In the genomic region with DNA sequence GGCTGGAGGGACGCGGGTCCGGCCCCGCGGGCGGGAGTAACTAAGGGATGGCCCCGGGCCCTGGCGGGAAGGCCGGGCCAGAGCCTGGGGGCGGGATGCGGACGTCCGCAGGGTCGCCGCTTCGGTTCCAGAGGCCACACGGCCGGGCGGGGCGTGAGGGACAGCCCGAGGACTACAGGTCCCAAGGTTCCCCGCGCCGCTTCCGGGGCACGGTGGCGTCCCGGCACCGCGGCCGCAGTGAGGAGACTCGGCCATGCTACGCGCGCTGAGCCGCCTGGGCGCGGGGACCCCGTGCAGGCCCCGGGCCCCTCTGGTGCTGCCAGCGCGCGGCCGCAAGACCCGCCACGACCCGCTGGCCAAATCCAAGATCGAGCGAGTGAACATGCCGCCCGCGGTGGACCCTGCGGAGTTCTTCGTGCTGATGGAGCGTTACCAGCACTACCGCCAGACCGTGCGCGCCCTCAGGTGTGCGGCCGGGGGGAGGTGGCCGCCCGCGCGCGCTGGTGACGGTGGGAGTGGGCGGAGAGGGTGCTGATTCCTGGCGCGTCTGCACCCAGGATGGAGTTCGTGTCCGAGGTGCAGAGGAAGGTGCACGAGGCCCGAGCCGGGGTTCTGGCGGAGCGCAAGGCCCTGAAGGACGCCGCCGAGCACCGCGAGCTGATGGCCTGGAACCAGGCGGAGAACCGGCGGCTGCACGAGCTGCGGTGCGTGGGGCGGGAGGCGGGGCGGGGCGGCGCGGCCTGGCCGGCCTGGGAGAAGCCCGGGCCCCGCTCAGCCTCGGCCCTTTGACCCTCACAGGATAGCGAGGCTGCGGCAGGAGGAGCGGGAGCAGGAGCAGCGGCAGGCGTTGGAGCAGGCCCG, we compare ENCODE assay signal across 8 cellular contexts.
DNase-seq lines count a peak whose midpoint lies in the region; ATAC-seq and TF ChIP-seq lines count a peak whose summit lies in the region.

A gene (plus strand): TSS at position 237 of the 861 bp plus-strand sequence. CDS start 17 bp downstream, at position 254.

- peaks cover 11% of the 10 kb centered on the region for H3K36me3 Mint-ChIP-seq in memory B cell

- peak within 1 kb of the TSS; percentile 89 for H3K4me3 Mint-ChIP-seq in memory B cell

- H3K9me3 Mint-ChIP-seq in memory B cell: no peaks in the 10 kb centered on the region

- peak within 1 kb of the TSS; percentile 85 to 99 (median 94) for H3K4me2 ChIP-seq in BLaER1 treated with 17β-estradiol and CSF1 and Interleukin-3, amounts not matched to agents 10 nM and 100 nM

- H3K9ac ChIP-seq in BLaER1 treated with 17β-estradiol and CSF1 and Interleukin-3, amounts not matched to agents 10 nM and 100 nM: peak within 1 kb of the TSS; percentile 84 to 92 (median 90)

- H3K36me3 ChIP-seq in BLaER1 treated with 17β-estradiol and CSF1 and Interleukin-3, amounts not matched to agents 10 nM and 100 nM: peaks cover 29 to 53% (median 41%) of the 10 kb centered on the region in 11 experiments
- H3K36me3 ChIP-seq in effector memory CD4-positive, alpha-beta T cell (ENCODE audit: control insufficient read depth, insufficient read depth, low read length): peaks cover 19% of the 10 kb centered on the region

- H3K4me3 ChIP-seq in BLaER1 treated with 17β-estradiol and CSF1 and Interleukin-3, amounts not matched to agents 10 nM and 100 nM: peak within 1 kb of the TSS; percentile 82 to 98 (median 93)
- H3K4me3 ChIP-seq in effector memory CD4-positive, alpha-beta T cell (ENCODE audit: insufficient read depth, low read depth, low read length, poor library complexity, severe bottlenecking): peak within 1 kb of the TSS; percentile 85

- ATAC-seq in HG03432 (IDR thresholded peaks at IDR 0.05; ENCODE audit: unreplicated experiment) (peak; percentile 94), memory B cell (ENCODE audit: low read depth) (peak; percentile 85)

- TF ChIP-seq POLR2A in GM19099 (IDR thresholded peaks at IDR 0.05; ENCODE audit: extremely low read depth, insufficient read length, low read depth): peak; percentile 77

- H3K27ac Mint-ChIP-seq in memory B cell: peak within 1 kb of the TSS; percentile 89

- DNase-seq in NCI-H774 (lab: John Stamatoyannopoulos, UW) (peak; percentile 90), memory B cell (ENCODE audit: low spot score in 2 of 2) (peak; percentile 67 to 82)
- peak; percentile 28 to 67 for DNase-seq in activated CD8-positive, alpha-beta memory T cell treated with anti-CD3 and anti-CD28 coated beads for 1 hour (ENCODE audit: extremely low read depth in 1 of 2, low read depth in 1 of 2)
- peak; percentile 41 to 62 (median 59) for DNase-seq in effector memory CD4-positive, alpha-beta T cell
- DNase-seq in stimulated activated CD8-positive, alpha-beta memory T cell treated with anti-CD3 and anti-CD28 coated beads, Interleukin-12 subunit alpha, Interleukin-12 subunit beta, amount 100 ng/mL, for 1 hour (ENCODE audit: low read depth): peak; percentile 64

- H3K4me1 Mint-ChIP-seq in memory B cell: peaks cover 11% of the 10 kb centered on the region

- H3K9me3 ChIP-seq in BLaER1 treated with 17β-estradiol and CSF1 and Interleukin-3, amounts not matched to agents 10 nM and 100 nM (replicated peaks in 1 of 11): no peaks in the 10 kb centered on the region
- no peaks in the 10 kb centered on the region for H3K9me3 ChIP-seq in effector memory CD4-positive, alpha-beta T cell (ENCODE audit: control insufficient read depth, low read length)

- no peaks in the 10 kb centered on the region for H3K27me3 ChIP-seq in BLaER1 treated with 17β-estradiol and CSF1 and Interleukin-3, amounts not matched to agents 10 nM and 100 nM
- H3K27me3 ChIP-seq in effector memory CD4-positive, alpha-beta T cell (replicated peaks; ENCODE audit: control insufficient read depth, insufficient read depth, low read length, poor library complexity, severe bottlenecking): no peaks in the 10 kb centered on the region

- peaks cover 0 to 42% (median 25%) of the 10 kb centered on the region in 11 experiments; a peak in 15 of 22 replicates for H4K20me1 ChIP-seq in BLaER1 treated with 17β-estradiol and CSF1 and Interleukin-3, amounts not matched to agents 10 nM and 100 nM

- H3K4me1 ChIP-seq in BLaER1 treated with 17β-estradiol and CSF1 and Interleukin-3, amounts not matched to agents 10 nM and 100 nM: peaks cover 20 to 30% (median 27%) of the 10 kb centered on the region in 10 experiments
- peaks cover 3% of the 10 kb centered on the region for H3K4me1 ChIP-seq in effector memory CD4-positive, alpha-beta T cell (ENCODE audit: control insufficient read depth, insufficient read depth, low read length, poor library complexity, severe bottlenecking)

- peak within 1 kb of the TSS; percentile 81 to 93 (median 88) for H3K27ac ChIP-seq in BLaER1 treated with 17β-estradiol and CSF1 and Interleukin-3, amounts not matched to agents 10 nM and 100 nM
- peak within 1 kb of the TSS; percentile 76 for H3K27ac ChIP-seq in effector memory CD4-positive, alpha-beta T cell (ENCODE audit: insufficient read depth, low read length, poor library complexity, severe bottlenecking)

- no peaks in the 10 kb centered on the region for H3K27me3 Mint-ChIP-seq in memory B cell

Comparison
In these comparisons a context has a peak if more than half of its experiments do, and no peak if none do; other contexts are left out.
1. Peak in every context shown above with its lines: DNase-seq, ATAC-seq, H3K4me3 ChIP-seq and H3K27ac ChIP-seq.